Comparison of ENCODE assay signal across 20 cellular contexts in genomic region chr5:96905864-96906263, GRCh38. TPM values are rescaled to one million over a fixed set of nuclear protein-coding genes. Genes with fewer than 3 reads are reported as not detected.
DNase-seq lines count a peak whose midpoint lies in the region; ATAC-seq and TF ChIP-seq lines count a peak whose summit lies in the region.
"Had no signal": no experiment of that assay in that cellular context is flagged by ENCODE, and none has a peak within 500 bp of the region (broad histone marks: within the 10 kb centered on the region; RNA-seq: fewer than 3 reads in every experiment).

No MANE protein-coding gene starts in this region.

- peaks cover 15% of the 10 kb centered on the region for H3K4me1 Mint-ChIP-seq in T-helper 1 cell treated with Interleukin-12 subunit alpha and Interleukin-12 subunit beta and Interleukin-4 antibody, amounts not matched to agents 30 μg/mL and 1 μg/mL, for 36 hours (ENCODE audit: low read depth)
- H3K4me1 Mint-ChIP-seq in CD4-positive, CD25-positive, alpha-beta regulatory T cell, result peaks cover 10 to 28% (median 23%) of the 10 kb centered on the region in 4 donors
- H3K4me1 Mint-ChIP-seq in memory B cell, result peaks cover 13% of the 10 kb centered on the region

- H3K27ac ChIP-seq in CD4-positive, CD25-positive, alpha-beta regulatory T cell (ENCODE audit: insufficient read depth, low read length, poor library complexity, severe bottlenecking), result no peak overlapping the region
- no peak overlapping the region for H3K27ac ChIP-seq in breast epithelium
- H3K27ac ChIP-seq: BLaER1, PC-9, SJCRH30 had no signal

- H3K4me3 Mint-ChIP-seq in T-helper 1 cell treated with Interleukin-12 subunit alpha and Interleukin-12 subunit beta and Interleukin-4 antibody, amounts not matched to agents 30 μg/mL and 1 μg/mL, for 36 hours, result no peak overlapping the region
- H3K4me3 Mint-ChIP-seq in CD4-positive, CD25-positive, alpha-beta regulatory T cell, result peak overlapping the region in 1 of 4 donors; percentile 28
- H3K4me3 Mint-ChIP-seq in memory B cell, result no peak overlapping the region

- ATAC-seq in CD4-positive, CD25-positive, alpha-beta regulatory T cell (ENCODE audit: low read depth in 2 of 2), result no peak
- ATAC-seq in memory B cell (ENCODE audit: low read depth) (no peak), GM19395 (IDR thresholded peaks at IDR 0.05; ENCODE audit: unreplicated experiment) (no peak)

- no peaks in the 10 kb centered on the region for H3K4me1 ChIP-seq in CD4-positive, CD25-positive, alpha-beta regulatory T cell (ENCODE audit: control insufficient read depth, insufficient read depth, low read length, poor library complexity, severe bottlenecking)
- no peaks in the 10 kb centered on the region for H3K4me1 ChIP-seq in breast epithelium
- H3K4me1 ChIP-seq: BLaER1, HAP-1, SJCRH30 had no signal

- intact Hi-C loops in breast epithelium (cut with DNase I; ENCODE audit: low total_unique reads), result no loop called here

- no peaks in the 10 kb centered on the region for H3K27me3 Mint-ChIP-seq in T-helper 1 cell treated with Interleukin-12 subunit alpha and Interleukin-12 subunit beta and Interleukin-4 antibody, amounts not matched to agents 30 μg/mL and 1 μg/mL, for 36 hours (ENCODE audit: low read depth)
- H3K27me3 Mint-ChIP-seq in CD4-positive, CD25-positive, alpha-beta regulatory T cell, result no peaks in the 10 kb centered on the region
- no peaks in the 10 kb centered on the region for H3K27me3 Mint-ChIP-seq in memory B cell
- H3K27me3 Mint-ChIP-seq: IgD-negative memory B cell had no signal

- H3K9me3 Mint-ChIP-seq in T-helper 1 cell treated with Interleukin-12 subunit alpha and Interleukin-12 subunit beta and Interleukin-4 antibody, amounts not matched to agents 30 μg/mL and 1 μg/mL, for 36 hours, result no peaks in the 10 kb centered on the region
- no peaks in the 10 kb centered on the region for H3K9me3 Mint-ChIP-seq in CD4-positive, CD25-positive, alpha-beta regulatory T cell
- peaks cover 1% of the 10 kb centered on the region for H3K9me3 Mint-ChIP-seq in memory B cell
- H3K9me3 Mint-ChIP-seq: IgD-negative memory B cell had no signal

- H3K27ac Mint-ChIP-seq in T-helper 1 cell treated with Interleukin-12 subunit alpha and Interleukin-12 subunit beta and Interleukin-4 antibody, amounts not matched to agents 30 μg/mL and 1 μg/mL, for 36 hours, result peak overlapping the region; percentile 62
- H3K27ac Mint-ChIP-seq in CD4-positive, CD25-positive, alpha-beta regulatory T cell, result peak overlapping the region in 2 of 3 donors; percentile 31 to 96
- H3K27ac Mint-ChIP-seq in memory B cell, result peak overlapping the region; percentile 87
- H3K27ac Mint-ChIP-seq: IgD-negative memory B cell had no signal

- DNase-seq in T-helper 1 cell, result no peak
- DNase-seq in CD4-positive, CD25-positive, alpha-beta regulatory T cell, result no peak
- peak; percentile 7 for DNase-seq in SKM-1 (lab: John Stamatoyannopoulos, UW; ENCODE audit: unreplicated experiment)
- no peak for DNase-seq in memory B cell (ENCODE audit: low spot score in 2 of 2)
- DNase-seq in breast epithelium (ENCODE audit: low spot score in 2 of 2), result no peak
- DNase-seq in HuH-7.5 (ENCODE audit: low spot score), result no peak
- DNase-seq: COR-L47, EL, Kasumi-1, MM.1S, NCI-H1417, NCI-H187 treated with DMSO at 0.1 percent for 48 hours, NCI-H526 treated with DMSO at 0.1 percent for 48 hours, PC-9, SJCRH30 had no signal

- H3K36me3 Mint-ChIP-seq in T-helper 1 cell treated with Interleukin-12 subunit alpha and Interleukin-12 subunit beta and Interleukin-4 antibody, amounts not matched to agents 30 μg/mL and 1 μg/mL, for 36 hours (ENCODE audit: low read depth), result peaks cover 66% of the 10 kb centered on the region
- peaks cover 44% of the 10 kb centered on the region for H3K36me3 Mint-ChIP-seq in CD4-positive, CD25-positive, alpha-beta regulatory T cell
- H3K36me3 Mint-ChIP-seq in memory B cell, result peaks cover 43% of the 10 kb centered on the region

- TF ChIP-seq CTCF in breast epithelium (IDR thresholded peaks at IDR 0.05), result no peak

- H3K4me3 ChIP-seq in CD4-positive, CD25-positive, alpha-beta regulatory T cell (ENCODE audit: low read depth, low read length), result no peak overlapping the region
- no peak overlapping the region for H3K4me3 ChIP-seq in breast epithelium
- H3K4me3 ChIP-seq: BLaER1, HAP-1, PC-9, SJCRH30 had no signal

- H3K9me3 ChIP-seq in CD4-positive, CD25-positive, alpha-beta regulatory T cell (ENCODE audit: control insufficient read depth in 2 of 2, low read length in 2 of 2), result no peaks in the 10 kb centered on the region
- no peaks in the 10 kb centered on the region for H3K9me3 ChIP-seq in breast epithelium
- H3K9me3 ChIP-seq: BLaER1, HAP-1 had no signal

- H3K27me3 ChIP-seq in CD4-positive, CD25-positive, alpha-beta regulatory T cell (ENCODE audit: control insufficient read depth, insufficient read depth, low read length), result no peaks in the 10 kb centered on the region
- H3K27me3 ChIP-seq in breast epithelium, result no peaks in the 10 kb centered on the region
- H3K27me3 ChIP-seq: BLaER1, SJCRH30 had no signal

- H3K36me3 ChIP-seq in CD4-positive, CD25-positive, alpha-beta regulatory T cell (ENCODE audit: control insufficient read depth, insufficient read depth, low read length), result peaks cover 92% of the 10 kb centered on the region
- H3K36me3 ChIP-seq in breast epithelium, result peaks cover 5% of the 10 kb centered on the region
- H3K36me3 ChIP-seq: HAP-1, SJCRH30 had no signal

- no peak for TF ChIP-seq POLR2A in breast epithelium (IDR thresholded peaks at IDR 0.05)

RNA-seq across cellular contexts. Expression of gene ERAP2, which starts 29.6 kb away (rescaled TPM):
- total RNA-seq in CD4-positive, CD25-positive, alpha-beta regulatory T cell, result 134 TPM
- polyA plus RNA-seq in CD4-positive, CD25-positive, alpha-beta regulatory T cell, result 100 to 1,000 TPM in 2 of 4 donors, 1 to 10 TPM in 2; 9.5 to 123 (median 63.6) TPM
- total RNA-seq in breast epithelium, result 10 to 100 TPM; 11.0 to 13.8 (median 12.8) TPM

RNA-seq across cellular contexts. Expression of gene LNPEP, which starts 30.0 kb away (rescaled TPM):
- 95.7 TPM for total RNA-seq in CD4-positive, CD25-positive, alpha-beta regulatory T cell
- polyA plus RNA-seq in CD4-positive, CD25-positive, alpha-beta regulatory T cell, result 10 to 100 TPM; 39.6 to 45.4 (median 42.6) TPM
- 10 to 100 TPM; 64.6 to 71.2 (median 65.1) TPM for total RNA-seq in breast epithelium
